In the genomic region with DNA sequence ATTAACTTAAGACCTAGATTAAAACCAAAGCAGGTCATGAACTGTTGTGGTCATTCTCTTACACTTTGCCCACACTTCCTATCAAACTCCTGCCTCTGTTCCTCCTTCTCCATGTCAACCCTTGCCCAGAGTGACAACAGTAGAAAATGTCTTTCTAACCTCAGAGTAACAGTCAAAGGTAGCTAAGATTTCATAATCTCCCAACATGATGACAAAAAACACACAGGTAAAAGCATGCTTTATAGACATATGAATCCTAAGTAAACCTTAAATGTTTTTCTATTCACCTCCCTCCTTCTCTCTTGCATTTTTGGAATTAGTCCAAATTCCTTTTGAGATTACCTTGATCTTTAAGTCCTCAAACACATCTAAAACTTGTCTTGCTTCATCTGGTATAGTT, we compare ENCODE assay signal across 18 cellular contexts.
DNase-seq lines count a peak whose midpoint lies in the region; ATAC-seq, FAIRE-seq and TF ChIP-seq lines count a peak whose summit lies in the region.
"Had no signal": no experiment of that assay in that cellular context is flagged by ENCODE, and none has a peak within 500 bp of the region (broad histone marks: within the 10 kb centered on the region; RNA-seq: fewer than 3 reads in every experiment).

No MANE protein-coding gene starts in this region.

- H3K4me2 ChIP-seq in GM12878 (ENCODE audit: control insufficient read depth, insufficient read depth): no peak overlapping the region
- H3K4me2 ChIP-seq: PC-9 had no signal

- no peaks in the 10 kb centered on the region for H4K20me1 ChIP-seq in GM12878 (ENCODE audit: control insufficient read depth, insufficient read depth)

- BruUV-seq in GM12878 (replicated peaks; lab: Mats Ljungman, UMichigan): no TSS peak

- H3K9ac ChIP-seq in GM12878 (ENCODE audit: control insufficient read depth, insufficient read depth, low read length): no peak overlapping the region

- no peaks in the 10 kb centered on the region for H3K9me3 ChIP-seq in GM12878 (replicated peaks; ENCODE audit: control insufficient read depth, insufficient read depth, low read length)
- no peaks in the 10 kb centered on the region for H3K9me3 ChIP-seq in effector memory CD4-positive, alpha-beta T cell (ENCODE audit: control insufficient read depth, low read length)

- FAIRE-seq in GM12878 (lab: Jason Lieb, UNC): no peak
- FAIRE-seq: GM19239, TTC549 had no signal

- in situ Hi-C loops in GM12878 (cut with MboI): no loop called here

- H3K27me3 ChIP-seq in GM12878 (replicated peaks in 1 of 2; ENCODE audit: control insufficient read depth in 2 of 2, insufficient read depth in 2 of 2, low read length in 1 of 2): no peaks in the 10 kb centered on the region
- H3K27me3 ChIP-seq in effector memory CD4-positive, alpha-beta T cell (replicated peaks; ENCODE audit: control insufficient read depth, insufficient read depth, low read length, poor library complexity, severe bottlenecking): no peaks in the 10 kb centered on the region

- no peak for TF ChIP-seq POLR2A in GM18505 (IDR thresholded peaks at IDR 0.05; ENCODE audit: borderline replicate concordance, extremely low read depth, insufficient read depth, insufficient read length)
- no peak for TF ChIP-seq POLR2A in GM12878 (IDR thresholded peaks at IDR 0.05; ENCODE audit: low read depth, low read length)

- H3K79me2 ChIP-seq in GM12878 (ENCODE audit: control insufficient read depth, insufficient read depth, low read length): no peaks in the 10 kb centered on the region

- RAD21 ChIA-PET in GM12878 (lab: Charles Lee; ENCODE audit: unreplicated experiment): no interaction called here

- no peak for TF ChIP-seq CTCF in GM12878 (IDR thresholded peaks at IDR 0.05 in 2 of 3, conservative IDR thresholded peaks at IDR 0.05 in 1 of 3; ENCODE audit: control insufficient read depth in 2 of 3, extremely low read depth in 1 of 3, insufficient read depth in 1 of 3, low read depth in 3 of 3, low read length in 3 of 3)

- peak; percentile 8 for ATAC-seq in GM18505 (IDR thresholded peaks at IDR 0.05; ENCODE audit: unreplicated experiment)
- ATAC-seq in GM19467 (IDR thresholded peaks at IDR 0.05; ENCODE audit: unreplicated experiment): peak; percentile 23
- peak; percentile 19 for ATAC-seq in HG03066 (IDR thresholded peaks at IDR 0.05; ENCODE audit: low read depth, unreplicated experiment)
- ATAC-seq in GM12878: no peak
- ATAC-seq in HG03039 (IDR thresholded peaks at IDR 0.05; ENCODE audit: unreplicated experiment): no peak
- ATAC-seq: SK-N-SH treated with all-trans-retinoic acid at 6 μM for 48 hours had no signal

- peaks cover 3% of the 10 kb centered on the region; the same call in 1 of the 2 replicates for H3K4me1 ChIP-seq in GM12878 (ENCODE audit: control insufficient read depth, insufficient read depth, low read length)
- H3K4me1 ChIP-seq in effector memory CD4-positive, alpha-beta T cell (ENCODE audit: control insufficient read depth, insufficient read depth, low read length, poor library complexity, severe bottlenecking): no peaks in the 10 kb centered on the region

- H2AFZ ChIP-seq in GM12878 (ENCODE audit: control insufficient read depth, low read depth, low read length): peak overlapping the region; percentile 21; the same call in 1 of the 2 replicates
- H2AFZ ChIP-seq: PC-9 had no signal

- POLR2A ChIA-PET in GM12878 (lab: Charles Lee): no interaction called here

- TF ChIP-seq RAD21 in GM12878 (IDR thresholded peaks at IDR 0.05; ENCODE audit: insufficient read depth, low read depth, low read length): no peak

- no peaks in the 10 kb centered on the region for H3K36me3 ChIP-seq in GM12878 (ENCODE audit: control insufficient read depth in 2 of 2, insufficient read depth in 2 of 2, low read length in 1 of 2)
- no peaks in the 10 kb centered on the region for H3K36me3 ChIP-seq in effector memory CD4-positive, alpha-beta T cell (ENCODE audit: control insufficient read depth, insufficient read depth, low read length)

- intact Hi-C loops in GM12878 (cut with micrococcal nuclease; ENCODE audit: unreplicated experiment): no loop called here

- H3K4me3 ChIP-seq in GM12878: no peak overlapping the region
- H3K4me3 ChIP-seq in effector memory CD4-positive, alpha-beta T cell (ENCODE audit: insufficient read depth, low read depth, low read length, poor library complexity, severe bottlenecking): no peak overlapping the region
- H3K4me3 ChIP-seq: PC-9 had no signal

- H3K27ac ChIP-seq in GM12878 (ENCODE audit: control insufficient read depth, insufficient read depth): peak overlapping the region; percentile 43; the same call in 1 of the 2 replicates
- H3K27ac ChIP-seq in effector memory CD4-positive, alpha-beta T cell (ENCODE audit: insufficient read depth, low read length, poor library complexity, severe bottlenecking): no peak overlapping the region
- H3K27ac ChIP-seq: PC-9 had no signal

- DNase-seq in GM12878 (ENCODE audit: low read depth, low spot score) (no peak), SW480 (ENCODE audit: low spot score) (no peak), OCI-M1 (lab: John Stamatoyannopoulos, UW) (no peak)
- no peak for DNase-seq in effector memory CD4-positive, alpha-beta T cell
- DNase-seq: activated CD4-positive, alpha-beta T cell treated with anti-CD3 and anti-CD28 coated beads, Interleukin-2, amount 50 U/mL, for 4 hours; activated T-cell treated with anti-CD3 and anti-CD28 coated beads, Interleukin-2, amount 50 U/mL, for 48 hours; CD4-positive, alpha-beta memory T cell; effector CD4-positive, alpha-beta T cell; left colon; NCI-H526; PC-9 had no signal

- SMC1A ChIA-PET in GM12878 (lab: Charles Lee; ENCODE audit: uncharacterized antibody, unreplicated experiment): no interaction called here

- TF ChIP-seq EP300 in GM12878 (IDR thresholded peaks at IDR 0.05; ENCODE audit: borderline replicate concordance in 1 of 2, control insufficient read depth in 1 of 2, low read depth in 2 of 2, low read length in 2 of 2): no peak

- CTCF ChIA-PET in GM12878 (lab: Yijun Ruan, JAX): interaction anchor here (0.6 kb wide), 1 partner anchor 667 kb away, joined by 4 read pairs; no protein-coding TSS in a partner anchor

TF ChIP-seq in GM12878, 131 proteins besides CTCF, POLR2A, EP300 and RAD21 (continues in another document):
- TF ChIP-seq USF2 (IDR thresholded peaks at IDR 0.05; ENCODE audit: borderline replicate concordance, low read depth, low read length) (no peak), SMAD5 (IDR thresholded peaks at IDR 0.05; ENCODE audit: low read depth) (no peak), RFX5 (IDR thresholded peaks at IDR 0.05; ENCODE audit: low read depth, low read length) (no peak), FOXM1 (IDR thresholded peaks at IDR 0.05; ENCODE audit: low read depth, low read length) (no peak), MEF2A (IDR thresholded peaks at IDR 0.05; ENCODE audit: insufficient read depth, low read depth, low read length) (no peak), JUND (IDR thresholded peaks at IDR 0.05; ENCODE audit: low read depth, low read length) (no peak), SUZ12 (IDR thresholded peaks at IDR 0.05; ENCODE audit: unreplicated experiment) (no peak), MYC (IDR thresholded peaks at IDR 0.05; ENCODE audit: insufficient read depth, insufficient read length, insufficient replicate concordance, low read length, severe bottlenecking) (no peak), NR2C1 (IDR thresholded peaks at IDR 0.05) (no peak), ATF2 (IDR thresholded peaks at IDR 0.05; ENCODE audit: low read length) (no peak), ZNF207 (IDR thresholded peaks at IDR 0.05; ENCODE audit: borderline replicate concordance) (no peak)
- TF ChIP-seq, protein P1, sequence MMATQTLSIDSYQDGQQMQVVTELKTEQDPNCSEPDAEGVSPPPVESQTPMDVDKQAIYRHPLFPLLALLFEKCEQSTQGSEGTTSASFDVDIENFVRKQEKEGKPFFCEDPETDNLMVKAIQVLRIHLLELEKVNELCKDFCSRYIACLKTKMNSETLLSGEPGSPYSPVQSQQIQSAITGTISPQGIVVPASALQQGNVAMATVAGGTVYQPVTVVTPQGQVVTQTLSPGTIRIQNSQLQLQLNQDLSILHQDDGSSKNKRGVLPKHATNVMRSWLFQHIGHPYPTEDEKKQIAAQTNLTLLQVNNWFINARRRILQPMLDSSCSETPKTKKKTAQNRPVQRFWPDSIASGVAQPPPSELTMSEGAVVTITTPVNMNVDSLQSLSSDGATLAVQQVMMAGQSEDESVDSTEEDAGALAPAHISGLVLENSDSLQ (IDR thresholded peaks at IDR 0.05): no peak
- TF ChIP-seq, protein P2, sequence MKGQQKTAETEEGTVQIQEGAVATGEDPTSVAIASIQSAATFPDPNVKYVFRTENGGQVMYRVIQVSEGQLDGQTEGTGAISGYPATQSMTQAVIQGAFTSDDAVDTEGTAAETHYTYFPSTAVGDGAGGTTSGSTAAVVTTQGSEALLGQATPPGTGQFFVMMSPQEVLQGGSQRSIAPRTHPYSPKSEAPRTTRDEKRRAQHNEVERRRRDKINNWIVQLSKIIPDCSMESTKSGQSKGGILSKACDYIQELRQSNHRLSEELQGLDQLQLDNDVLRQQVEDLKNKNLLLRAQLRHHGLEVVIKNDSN (IDR thresholded peaks at IDR 0.05; ENCODE audit: borderline replicate concordance, extremely low read length, insufficient read depth, low read depth, low read length): no peak

Comparison
In these comparisons a context has a peak if more than half of its experiments do, and no peak if none do; other contexts are left out.
1. ATAC-seq: peak in GM18505 (single experiment), GM19467 (single experiment) and HG03066 (single experiment); none in GM12878 (single experiment) and HG03039 (single experiment).